Comparison of ENCODE assay signal across 1 cellular context in the genomic region with DNA sequence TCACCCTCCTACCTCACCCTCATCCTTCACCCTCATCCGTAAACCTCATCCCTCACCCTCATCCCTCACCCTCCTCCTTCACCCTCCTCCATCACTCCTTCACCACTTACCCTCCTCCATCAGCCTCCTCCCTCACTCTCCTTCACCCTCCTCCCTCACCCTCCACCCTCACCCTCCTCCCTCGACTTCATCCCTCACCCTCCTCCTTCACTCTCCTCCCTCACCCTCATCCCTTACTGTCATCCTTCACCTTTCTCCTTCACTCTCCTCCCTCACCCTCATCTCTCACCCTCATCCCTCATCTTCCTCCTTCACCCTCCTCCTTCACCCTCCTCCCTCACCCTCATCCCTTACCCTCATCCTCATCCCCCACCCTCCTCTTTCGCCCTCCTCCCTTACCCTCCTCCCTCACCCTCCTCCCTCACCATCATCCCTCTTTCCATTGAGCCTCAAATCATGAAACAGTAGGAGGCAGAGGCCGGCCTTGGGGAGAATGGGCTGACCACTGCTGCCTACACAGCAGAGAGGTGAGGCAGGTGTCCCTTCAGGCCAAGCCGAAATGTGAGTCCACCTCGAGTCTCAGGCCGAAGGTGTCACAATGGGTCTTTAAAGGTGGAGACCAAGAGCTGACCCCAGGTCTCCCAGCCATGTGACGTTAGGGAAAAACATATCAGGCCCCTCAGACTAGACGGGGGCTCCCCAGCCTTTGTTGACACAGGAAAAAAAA.
TF ChIP-seq lines count a peak whose summit lies in the region.

No MANE protein-coding gene starts in this region.

TF ChIP-seq in H1, 55 proteins besides CTCF, POLR2A, EP300 and RAD21:
- TF ChIP-seq YY1 (IDR thresholded peaks at IDR 0.05; ENCODE audit: low read depth, low read length) (no peak), KDM4A (IDR thresholded peaks at IDR 0.05; ENCODE audit: low read depth, low read length, severe bottlenecking) (no peak), ZNF274 (IDR thresholded peaks at IDR 0.05; ENCODE audit: borderline replicate concordance, extremely low read depth, low read length) (no peak)
